In genomic region chr2:129396980-129397599, GRCh38 we compare ENCODE assay signal across 8 cellular contexts.
DNase-seq lines count a peak whose midpoint lies in the region; ATAC-seq, FAIRE-seq and TF ChIP-seq lines count a peak whose summit lies in the region.

No MANE protein-coding gene starts in this region.

- no peak overlapping the region for H3K14ac ChIP-seq in neuronal stem cell (ENCODE audit: low read length)

- WGBS in neuronal stem cell (ENCODE audit: extremely low coverage in 2 of 2, insufficient read length in 2 of 2, insufficient replicate concordance in 1 of 2), 2 donors = no CpG with 5 or more reads among the region's 3 CpGs

- no peaks in the 10 kb centered on the region for H3K4me1 ChIP-seq in OCI-LY1 (ENCODE audit: insufficient read depth, low read length, severe bottlenecking)
- no peaks in the 10 kb centered on the region for H3K4me1 ChIP-seq in neuronal stem cell (ENCODE audit: control insufficient read depth in 2 of 2, insufficient read depth in 1 of 2, low read depth in 1 of 2, low read length in 2 of 2)

- H4K91ac ChIP-seq in neuronal stem cell (ENCODE audit: low read depth, low read length, poor library complexity) = no peak overlapping the region

- no peak overlapping the region for H3K4ac ChIP-seq in neuronal stem cell (ENCODE audit: low read length)

- TF ChIP-seq CTCF in OCI-LY1 (IDR thresholded peaks at IDR 0.05; ENCODE audit: low read length) = peak; percentile 70

- H3K27ac ChIP-seq in OCI-LY1 (ENCODE audit: low read depth, low read length, poor library complexity, severe bottlenecking) (no peak overlapping the region), neuronal stem cell (replicated peaks; ENCODE audit: low read length) (no peak overlapping the region)

- no peak overlapping the region for H3K18ac ChIP-seq in neuronal stem cell (ENCODE audit: low read length)

- H3K36me3 ChIP-seq in OCI-LY1 (ENCODE audit: insufficient read depth, low read length) (no peaks in the 10 kb centered on the region), neuronal stem cell (replicated peaks in 1 of 2; ENCODE audit: control insufficient read depth in 2 of 2, insufficient read depth in 2 of 2, low read length in 2 of 2) (no peaks in the 10 kb centered on the region)

- H3K4me3 ChIP-seq in OCI-LY1 (ENCODE audit: low read depth, low read length, poor library complexity, severe bottlenecking) (no peak overlapping the region), neuronal stem cell (ENCODE audit: low read length in 2 of 2) (no peak overlapping the region)

- DNase-seq in AG08395 (ENCODE audit: low spot score) = peak; percentile 8
- DNase-seq in neuronal stem cell (ENCODE audit: low spot score) = peak; percentile 35
- DNase-seq in RCC 7860 (ENCODE audit: low spot score) = no peak
- no peak for DNase-seq in glomerular visceral epithelial cell (ENCODE audit: extremely low spot score)

- H2BK15ac ChIP-seq in neuronal stem cell (ENCODE audit: low read length) = no peak overlapping the region

- H2BK5ac ChIP-seq in neuronal stem cell (ENCODE audit: low read length) = no peak overlapping the region

- no peak overlapping the region for H3K23ac ChIP-seq in neuronal stem cell (ENCODE audit: low read depth, low read length, poor library complexity)

- no peak overlapping the region for H4K8ac ChIP-seq in neuronal stem cell (ENCODE audit: low read depth, low read length)

- H3K9me3 ChIP-seq in OCI-LY1 (ENCODE audit: low read length) (no peaks in the 10 kb centered on the region), neuronal stem cell (replicated peaks in 1 of 2; ENCODE audit: control insufficient read depth in 2 of 2, insufficient read depth in 1 of 2, low read depth in 1 of 2, low read length in 2 of 2) (no peaks in the 10 kb centered on the region)

- peak; percentile 81 for ATAC-seq in GM18511 (IDR thresholded peaks at IDR 0.05; ENCODE audit: unreplicated experiment)
- peak; percentile 71 for ATAC-seq in HG03432 (IDR thresholded peaks at IDR 0.05; ENCODE audit: unreplicated experiment)
- ATAC-seq in esophagus mucosa = peak; percentile 80

- H3K4me2 ChIP-seq in OCI-LY1 (ENCODE audit: low read length) (no peak overlapping the region), neuronal stem cell (ENCODE audit: insufficient read depth, low read length, poor library complexity, severe bottlenecking) (no peak overlapping the region)

- H4K20me1 ChIP-seq in OCI-LY1 (ENCODE audit: insufficient read depth, low read length) = no peaks in the 10 kb centered on the region

- FAIRE-seq in RCC 7860 (lab: Jason Lieb, UNC) = no peak

- no peak overlapping the region for H2BK12ac ChIP-seq in neuronal stem cell (ENCODE audit: low read length)

- H2AFZ ChIP-seq in OCI-LY1 (ENCODE audit: low read length) (no peak overlapping the region), neuronal stem cell (ENCODE audit: low read length) (no peak overlapping the region)

- no peaks in the 10 kb centered on the region for H3K9me2 ChIP-seq in OCI-LY1 (ENCODE audit: low read depth, low read length)

- no peaks in the 10 kb centered on the region for H3K79me2 ChIP-seq in OCI-LY1 (ENCODE audit: insufficient read depth, low read length)

- H3K27me3 ChIP-seq in OCI-LY1 (ENCODE audit: insufficient read depth, low read length) (no peaks in the 10 kb centered on the region), neuronal stem cell (ENCODE audit: control insufficient read depth in 3 of 3, insufficient read depth in 3 of 3, low read depth in 1 of 3, low read length in 3 of 3) (no peaks in the 10 kb centered on the region)

- H2AK5ac ChIP-seq in neuronal stem cell (ENCODE audit: low read depth, low read length) = no peak overlapping the region

- no peaks in the 10 kb centered on the region for H3K79me1 ChIP-seq in neuronal stem cell (ENCODE audit: low read depth, low read length)

- no peaks in the 10 kb centered on the region for H3F3A ChIP-seq in OCI-LY1 (ENCODE audit: insufficient read depth, low read length)

- no peak overlapping the region for H3K9ac ChIP-seq in OCI-LY1 (ENCODE audit: low read length)
- no peak overlapping the region for H3K9ac ChIP-seq in neuronal stem cell (ENCODE audit: low read depth, low read length, poor library complexity)

- H2BK120ac ChIP-seq in neuronal stem cell (ENCODE audit: low read depth, low read length) = no peak overlapping the region

Comparison
In these comparisons a context has a peak if more than half of its experiments do, and no peak if none do; other contexts are left out.
1. DNase-seq: peak in AG08395 (single experiment) and neuronal stem cell (single experiment); none in RCC 7860 (single experiment) and glomerular visceral epithelial cell (single experiment).
2. Peak in every context shown above with its lines, with median percentiles within 50 percentile points of each other: ATAC-seq.